8 cellular contexts compared by ENCODE assay signal in genomic region chr17:35257080-35257701, GRCh38. TPM values are rescaled to one million over a fixed set of nuclear protein-coding genes. Genes with fewer than 3 reads are reported as not detected.
DNase-seq lines count a peak whose midpoint lies in the region; ATAC-seq and TF ChIP-seq lines count a peak whose summit lies in the region.

No MANE protein-coding gene starts in this region.

- no TSS peak for BruUV-seq in MCF 10A (replicated peaks; lab: Mats Ljungman, UMichigan)

- peaks cover 64% of the 10 kb centered on the region for H3K36me3 Mint-ChIP-seq in MCF 10A (ENCODE audit: insufficient read depth, unreplicated experiment)
- peaks cover 0 to 94% (median 46%) of the 10 kb centered on the region in 3 donors for H3K36me3 Mint-ChIP-seq in naive thymus-derived CD8-positive, alpha-beta T cell

- no peak for TF ChIP-seq CTCF in MCF 10A (IDR thresholded peaks at IDR 0.05; ENCODE audit: unreplicated experiment)

- DNase-seq in DMS79 treated with DMSO at 0.1 percent for 48 hours (lab: John Stamatoyannopoulos, UW), result peak; percentile 92
- DNase-seq in NCI-H2029 treated with DMSO at 0.1 percent for 48 hours (lab: John Stamatoyannopoulos, UW), result peak; percentile 69
- DNase-seq in MCF 10A (ENCODE audit: unreplicated experiment), result peak; percentile 95
- DNase-seq in naive thymus-derived CD8-positive, alpha-beta T cell, result no peak
- no peak for DNase-seq in AML-193 (lab: John Stamatoyannopoulos, UW)

- no peaks in the 10 kb centered on the region for H3K9me3 Mint-ChIP-seq in MCF 10A (ENCODE audit: unreplicated experiment)
- no peaks in the 10 kb centered on the region for H3K9me3 Mint-ChIP-seq in naive thymus-derived CD8-positive, alpha-beta T cell

- CTCF ChIA-PET in MCF 10A (lab: Yijun Ruan, JAX), result interaction anchor here (0.7 to 1.8 kb wide), 8 partner anchors 14 to 860 kb away, joined by 3 to 5 read pairs (median 3); partner anchors contain the start of gene SLFN5

- no peak for ATAC-seq in naive thymus-derived CD8-positive, alpha-beta T cell
- no peak for ATAC-seq in GM19324 (IDR thresholded peaks at IDR 0.05; ENCODE audit: low FRiP score, unreplicated experiment)
- ATAC-seq in HG02840 (IDR thresholded peaks at IDR 0.05; ENCODE audit: low FRiP score, unreplicated experiment), result no peak
- ATAC-seq in HG02571 (IDR thresholded peaks at IDR 0.05; ENCODE audit: unreplicated experiment), result no peak

- POLR2A ChIA-PET in MCF 10A (lab: Yijun Ruan, JAX), result interaction anchor here (0.6 to 5.1 kb wide), 19 partner anchors 9 to 536 kb away, joined by 3 to 70 read pairs (median 4); partner anchors contain the start of genes PEX12 and SLFN5
- POLR2A ChIA-PET in naive thymus-derived CD8-positive, alpha-beta T cell (lab: Charles Lee), result interaction anchor here (0.6 to 4.4 kb wide), 10 partner anchors 10 to 323 kb away, joined by 3 to 20 read pairs (median 4); partner anchors contain the start of gene SLFN5

- peak overlapping the region; percentile 22 for H3K27ac Mint-ChIP-seq in MCF 10A (ENCODE audit: low read depth, unreplicated experiment)
- H3K27ac Mint-ChIP-seq in naive thymus-derived CD8-positive, alpha-beta T cell, result peak overlapping the region; percentile 64 to 91 (median 86)

- H3K27me3 Mint-ChIP-seq in MCF 10A (ENCODE audit: insufficient read depth, unreplicated experiment), result peaks cover 7% of the 10 kb centered on the region
- no peaks in the 10 kb centered on the region for H3K27me3 Mint-ChIP-seq in naive thymus-derived CD8-positive, alpha-beta T cell

- H3K4me3 Mint-ChIP-seq in MCF 10A (ENCODE audit: unreplicated experiment), result no peak overlapping the region
- peak overlapping the region in 8 of 10 donors; percentile 22 to 62 (median 40) for H3K4me3 Mint-ChIP-seq in naive thymus-derived CD8-positive, alpha-beta T cell

- intact Hi-C loops in MCF 10A (cut with micrococcal nuclease), result no loop called here

- H3K4me1 Mint-ChIP-seq in MCF 10A (ENCODE audit: insufficient read depth, unreplicated experiment), result peaks cover 25% of the 10 kb centered on the region
- peaks cover 39 to 85% (median 81%) of the 10 kb centered on the region in 4 donors for H3K4me1 Mint-ChIP-seq in naive thymus-derived CD8-positive, alpha-beta T cell

RNA-seq across cellular contexts. Expression of gene SLFN5, which starts 14.3 kb away (rescaled TPM):
- total RNA-seq in MCF 10A (2022), result 133 and 205 TPM in 2 replicates
- total RNA-seq in naive thymus-derived CD8-positive, alpha-beta T cell, result 100 to 1,000 TPM; 224 to 227 TPM
- polyA plus RNA-seq in naive thymus-derived CD8-positive, alpha-beta T cell, result 100 to 1,000 TPM in 1 of 3 donors, 10 to 100 TPM in 2; 73.8 to 161 (median 87.4) TPM

Comparison
In these comparisons a context has a peak if more than half of its experiments do, and no peak if none do; other contexts are left out.
1. DNase-seq: peak in DMS79 treated with DMSO at 0.1 percent for 48 hours (single experiment), NCI-H2029 treated with DMSO at 0.1 percent for 48 hours (single experiment) and MCF 10A (single experiment); none in naive thymus-derived CD8-positive, alpha-beta T cell (0 of 10) and AML-193 (0 of 2).